8 cellular contexts compared by ENCODE assay signal in the genomic region with DNA sequence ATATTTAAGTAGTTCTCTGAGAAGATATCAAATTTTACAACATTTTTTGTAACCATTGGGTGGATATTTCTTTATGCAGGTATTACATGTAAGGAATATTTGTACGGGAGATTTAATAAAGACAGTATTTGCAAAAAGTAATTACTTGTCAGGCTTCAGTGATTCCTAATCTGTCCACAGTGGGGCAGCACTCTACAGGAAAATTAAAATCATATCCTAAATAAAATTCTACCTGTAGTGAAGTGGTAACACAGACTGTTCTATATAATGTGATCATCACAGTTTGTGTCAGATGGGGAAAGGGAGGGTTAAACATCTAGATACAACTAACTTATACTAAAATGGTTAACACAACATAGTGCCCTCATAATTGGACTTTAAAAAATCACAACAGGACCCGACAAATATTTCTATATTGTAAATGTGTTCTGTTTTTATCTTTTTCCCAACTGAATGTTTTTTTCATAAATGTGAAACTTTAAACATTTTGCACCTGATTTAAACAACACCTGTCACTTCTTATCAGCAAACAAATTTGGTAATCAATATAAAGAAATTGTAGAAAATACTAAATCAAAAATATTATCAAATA.
A peak's percentile ranks its signal among the peaks of the same experiment; 100 is the strongest.
DNase-seq lines count a peak whose midpoint lies in the region; ATAC-seq, FAIRE-seq and TF ChIP-seq lines count a peak whose summit lies in the region.

No MANE protein-coding gene starts in this region.

- TF ChIP-seq CTCF in SK-N-SH (IDR thresholded peaks at IDR 0.05), result peak; percentile 89
- peak; percentile 85 for TF ChIP-seq CTCF in HFFc6 (IDR thresholded peaks at IDR 0.05)

- H3K27ac ChIP-seq in SK-N-SH (ENCODE audit: low read depth in 2 of 2, low read length in 1 of 2), result no peak overlapping the region

- H3K4me3 Mint-ChIP-seq in HFFc6, result no peak overlapping the region
- no peak overlapping the region for H3K4me3 Mint-ChIP-seq in activated T-cell treated with anti-CD3 and anti-CD28 coated beads, Interleukin-2, amount 50 U/mL, for 4 hours

- TF ChIP-seq EP300 in SK-N-SH (IDR thresholded peaks at IDR 0.05; ENCODE audit: borderline replicate concordance in 1 of 2, low read depth in 1 of 2, low read length in 1 of 2), result no peak

- peak overlapping the region in 1 of 2 experiments; percentile 35; a peak in 1 of 4 replicates for H3K4me3 ChIP-seq in SK-N-SH (ENCODE audit: low read depth in 2 of 2, low read length in 1 of 2)

- no peaks in the 10 kb centered on the region for H3K27me3 Mint-ChIP-seq in HFFc6 (ENCODE audit: insufficient read depth)
- H3K27me3 Mint-ChIP-seq in activated T-cell treated with anti-CD3 and anti-CD28 coated beads, Interleukin-2, amount 50 U/mL, for 4 hours (ENCODE audit: low read depth), result no peaks in the 10 kb centered on the region

- FAIRE-seq in H54 (lab: Jason Lieb, UNC), result no peak

- peaks cover 2% of the 10 kb centered on the region for H3F3A ChIP-seq in SK-N-SH (replicated peaks; ENCODE audit: insufficient read depth)

- H3K36me3 ChIP-seq in SK-N-SH (replicated peaks in 1 of 2; ENCODE audit: control insufficient read depth in 1 of 2, insufficient read depth in 2 of 2, low read length in 1 of 2), result no peaks in the 10 kb centered on the region

- H3K36me3 Mint-ChIP-seq in HFFc6 (ENCODE audit: low read depth), result no peaks in the 10 kb centered on the region
- no peaks in the 10 kb centered on the region for H3K36me3 Mint-ChIP-seq in activated T-cell treated with anti-CD3 and anti-CD28 coated beads, Interleukin-2, amount 50 U/mL, for 4 hours (ENCODE audit: insufficient read depth)

- peak; percentile 80 for TF ChIP-seq RAD21 in SK-N-SH (IDR thresholded peaks at IDR 0.05; ENCODE audit: low read length)

- WGBS in SK-N-SH (ENCODE audit: low lambda C conversion rate), result 17% methylated on average over 2 of the region's 2 CpGs

- peak; percentile 39 for DNase-seq in SK-N-SH
- peak; percentile 5 for DNase-seq in HFFc6
- DNase-seq in NCI-H345 (lab: John Stamatoyannopoulos, UW), result peak; percentile 57
- DNase-seq in activated T-cell treated with anti-CD3 and anti-CD28 coated beads, Interleukin-2, amount 50 U/mL, for 4 hours, result peak; percentile 5
- peak in 34 of 42 donors; percentile 7 to 79 (median 50) for DNase-seq in head of caudate nucleus
- peak; percentile 46 for DNase-seq in stimulated activated CD4-positive, alpha-beta T cell treated with anti-CD3 and anti-CD28 coated beads, Interleukin-15, amount 100 ng/mL, for 24 hours
- DNase-seq in H54 (ENCODE audit: insufficient read length, low spot score), result no peak

- H2AFZ ChIP-seq in SK-N-SH (ENCODE audit: low read depth), result no peak overlapping the region

- H3K9me3 ChIP-seq in SK-N-SH, result no peaks in the 10 kb centered on the region

- H3K27me3 ChIP-seq in SK-N-SH (ENCODE audit: insufficient read depth), result no peaks in the 10 kb centered on the region

- H3K9me3 Mint-ChIP-seq in HFFc6, result no peaks in the 10 kb centered on the region
- H3K9me3 Mint-ChIP-seq in activated T-cell treated with anti-CD3 and anti-CD28 coated beads, Interleukin-2, amount 50 U/mL, for 4 hours, result no peaks in the 10 kb centered on the region

- H3K4me2 ChIP-seq in SK-N-SH, result no peak overlapping the region

- ATAC-seq in SK-N-SH treated with all-trans-retinoic acid at 6 μM for 48 hours, result no peak; the same call in 2 of the 3 replicates
- no peak for ATAC-seq in activated T-cell treated with anti-CD3 and anti-CD28 coated beads, Interleukin-2, amount 50 U/mL, for 4 hours

- intact Hi-C loops in head of caudate nucleus (cut with DNase I), result no loop called here

- no peaks in the 10 kb centered on the region for H3K9me2 ChIP-seq in SK-N-SH

- no peak overlapping the region for H3K9ac ChIP-seq in SK-N-SH

- CTCF ChIA-PET in SK-N-SH (lab: Yijun Ruan, JAX), result no interaction called here

- no peaks in the 10 kb centered on the region for H3K4me1 ChIP-seq in SK-N-SH (ENCODE audit: control insufficient read depth in 1 of 2, insufficient read depth in 2 of 2, low read depth in 1 of 2, low read length in 1 of 2)

- H3K79me2 ChIP-seq in SK-N-SH (ENCODE audit: insufficient read depth), result no peaks in the 10 kb centered on the region

- H4K20me1 ChIP-seq in SK-N-SH (ENCODE audit: insufficient read depth), result no peaks in the 10 kb centered on the region

- TF ChIP-seq POLR2A in H54 (IDR thresholded peaks at IDR 0.05; ENCODE audit: low read depth, low read length), result no peak

- H3K4me1 Mint-ChIP-seq in HFFc6 (ENCODE audit: low read depth), result no peaks in the 10 kb centered on the region
- H3K4me1 Mint-ChIP-seq in activated T-cell treated with anti-CD3 and anti-CD28 coated beads, Interleukin-2, amount 50 U/mL, for 4 hours (ENCODE audit: low read depth), result no peaks in the 10 kb centered on the region

- POLR2A ChIA-PET in SK-N-SH (lab: Yijun Ruan, JAX), result no interaction called here

- no peak overlapping the region for H3K27ac Mint-ChIP-seq in HFFc6

TF ChIP-seq in SK-N-SH, 30 proteins besides CTCF, POLR2A, EP300 and RAD21:
- no peak for TF ChIP-seq SIN3A (IDR thresholded peaks at IDR 0.05; ENCODE audit: borderline replicate concordance, low read depth, low read length)
- peak; percentile 52; the same call in 1 of the 2 replicates for TF ChIP-seq SMC3 (IDR thresholded peaks at IDR 0.05; ENCODE audit: low read depth, low read length)
- no peak for TF ChIP-seq POLR2AphosphoS5 (IDR thresholded peaks at IDR 0.05; ENCODE audit: low read depth, low read length)
- no peak for TF ChIP-seq TCF12 (IDR thresholded peaks at IDR 0.05)

TF ChIP-seq in SK-N-SH treated with all-trans-retinoic acid at 6 μM for 48 hours, 23 proteins besides CTCF, POLR2A, EP300 and RAD21:
- TF ChIP-seq SNAI2 (CRISPR knock-in tag; IDR thresholded peaks at IDR 0.05) (no peak), RARB (CRISPR knock-in tag; IDR thresholded peaks at IDR 0.05) (no peak), ZFP3 (CRISPR knock-in tag; IDR thresholded peaks at IDR 0.05) (no peak), ZNF565 (CRISPR knock-in tag; conservative IDR thresholded peaks at IDR 0.05; ENCODE audit: low read depth) (no peak), GLIS3 (CRISPR knock-in tag; IDR thresholded peaks at IDR 0.05) (no peak), CSDC2 (CRISPR knock-in tag; IDR thresholded peaks at IDR 0.05) (no peak), ZFP30 (CRISPR knock-in tag; IDR thresholded peaks at IDR 0.05) (no peak), TOX (CRISPR knock-in tag; IDR thresholded peaks at IDR 0.05; ENCODE audit: borderline replicate concordance) (no peak), OSR1 (CRISPR knock-in tag; IDR thresholded peaks at IDR 0.05) (no peak)
- TF ChIP-seq, protein P1, sequence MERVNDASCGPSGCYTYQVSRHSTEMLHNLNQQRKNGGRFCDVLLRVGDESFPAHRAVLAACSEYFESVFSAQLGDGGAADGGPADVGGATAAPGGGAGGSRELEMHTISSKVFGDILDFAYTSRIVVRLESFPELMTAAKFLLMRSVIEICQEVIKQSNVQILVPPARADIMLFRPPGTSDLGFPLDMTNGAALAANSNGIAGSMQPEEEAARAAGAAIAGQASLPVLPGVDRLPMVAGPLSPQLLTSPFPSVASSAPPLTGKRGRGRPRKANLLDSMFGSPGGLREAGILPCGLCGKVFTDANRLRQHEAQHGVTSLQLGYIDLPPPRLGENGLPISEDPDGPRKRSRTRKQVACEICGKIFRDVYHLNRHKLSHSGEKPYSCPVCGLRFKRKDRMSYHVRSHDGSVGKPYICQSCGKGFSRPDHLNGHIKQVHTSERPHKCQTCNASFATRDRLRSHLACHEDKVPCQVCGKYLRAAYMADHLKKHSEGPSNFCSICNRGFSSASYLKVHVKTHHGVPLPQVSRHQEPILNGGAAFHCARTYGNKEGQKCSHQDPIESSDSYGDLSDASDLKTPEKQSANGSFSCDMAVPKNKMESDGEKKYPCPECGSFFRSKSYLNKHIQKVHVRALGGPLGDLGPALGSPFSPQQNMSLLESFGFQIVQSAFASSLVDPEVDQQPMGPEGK (CRISPR knock-in tag; IDR thresholded peaks at IDR 0.05; ENCODE audit: borderline replicate concordance), result no peak
